21 cellular contexts compared by ENCODE assay signal in the genomic region with DNA sequence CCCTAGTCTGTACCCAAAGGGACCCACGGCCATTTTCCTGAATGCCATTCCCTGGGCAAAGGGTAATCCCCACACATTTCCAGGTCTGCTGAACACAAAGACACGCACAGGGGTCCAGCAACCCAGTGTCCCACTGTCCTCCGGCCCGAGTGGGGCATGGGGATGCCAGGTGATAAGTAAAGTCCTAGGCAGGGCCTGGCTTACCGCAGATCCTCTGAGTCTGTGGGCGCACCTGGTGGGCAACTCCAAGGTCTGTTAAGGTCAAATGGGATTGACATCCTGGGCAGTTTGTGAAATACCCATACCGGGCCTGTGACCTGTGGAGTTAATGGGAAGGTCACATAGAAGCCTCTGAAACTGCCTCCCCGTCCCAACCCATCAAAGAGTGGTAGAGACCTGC.
"Had no signal": no experiment of that assay in that cellular context is flagged by ENCODE, and none has a peak within 500 bp of the region (broad histone marks: within the 10 kb centered on the region; RNA-seq: fewer than 3 reads in every experiment).

No MANE protein-coding gene starts in this region.

- H3K4me3 ChIP-seq: SJSA1, SK-N-MC had no signal

- ATAC-seq: HepG2, Right ventricle myocardium inferior had no signal

- H3K27ac ChIP-seq: SJSA1, SK-N-MC had no signal

- H3K9me3 ChIP-seq: SJSA1 had no signal

- FAIRE-seq: HepG2 had no signal

- DNase-seq: IMR-90, Karpas-422, KG1, MM.1S, NCI-H1092 treated with DMSO at 0.1 percent for 48 hours, NCI-H1436, NCI-H187, NCI-H2029, NCI-H2081 treated with DMSO at 0.1 percent for 48 hours, NCI-H2171, NCI-H226, NCI-H446, NCI-H510A, NCI-H524 treated with DMSO at 0.1 percent for 48 hours, NCI-H69, NCI-H774, SIG-M5 had no signal

- H3K27me3 ChIP-seq: SJSA1 had no signal

- H3K36me3 ChIP-seq: SJSA1 had no signal

- H3K4me1 ChIP-seq: SJSA1 had no signal
